ENCODE assay signal across 19 cellular contexts in genomic region chr11:100738701-100739100, GRCh38. TPM values are rescaled to one million over a fixed set of nuclear protein-coding genes. Genes with fewer than 3 reads are reported as not detected.
DNase-seq lines count a peak whose midpoint lies in the region; ATAC-seq, FAIRE-seq and TF ChIP-seq lines count a peak whose summit lies in the region.
"Had no signal": no experiment of that assay in that cellular context is flagged by ENCODE, and none has a peak within 500 bp of the region (broad histone marks: within the 10 kb centered on the region; RNA-seq: fewer than 3 reads in every experiment).

No MANE protein-coding gene starts in this region.

- H3K4me3 Mint-ChIP-seq in chondrocyte (ENCODE audit: unreplicated experiment), result no peak overlapping the region
- no peak overlapping the region for H3K4me3 Mint-ChIP-seq in mesothelial cell of epicardium
- H3K4me3 Mint-ChIP-seq: natural killer cell had no signal

- no peak for ATAC-seq in HG03378 (IDR thresholded peaks at IDR 0.05; ENCODE audit: unreplicated experiment)
- ATAC-seq: esophagus mucosa, natural killer cell had no signal

- H3K9me3 ChIP-seq in HUES6 (ENCODE audit: control insufficient read depth, insufficient read depth, low read depth, low read length) (no peaks in the 10 kb centered on the region), smooth muscle cell (replicated peaks; ENCODE audit: low read depth) (no peaks in the 10 kb centered on the region)

- H3K4me1 ChIP-seq in HUES6 (ENCODE audit: control insufficient read depth, insufficient read depth, low read length), result peaks cover 62% of the 10 kb centered on the region
- H3K4me1 ChIP-seq in smooth muscle cell (ENCODE audit: low read depth), result peaks cover 58% of the 10 kb centered on the region

- no peak for FAIRE-seq in HTR-8/SVneo (lab: Jason Lieb, UNC)
- FAIRE-seq: GM18507 had no signal

- H3K9me3 Mint-ChIP-seq in chondrocyte (ENCODE audit: low read depth) (peaks cover 4% of the 10 kb centered on the region), mesothelial cell of epicardium (peaks cover 12% of the 10 kb centered on the region)
- H3K9me3 Mint-ChIP-seq: natural killer cell had no signal

- H3K27me3 ChIP-seq in HUES6 (ENCODE audit: control insufficient read depth, insufficient read depth, low read length), result no peaks in the 10 kb centered on the region
- H3K27me3 ChIP-seq in smooth muscle cell (ENCODE audit: low read depth), result no peaks in the 10 kb centered on the region

- WGBS in smooth muscle cell (ENCODE audit: low lambda C conversion rate), result 63% methylated on average over 2 of the region's 2 CpGs

- H3K27ac Mint-ChIP-seq in chondrocyte (ENCODE audit: unreplicated experiment), result peak overlapping the region; percentile 90
- H3K27ac Mint-ChIP-seq in mesothelial cell of epicardium, result peak overlapping the region; percentile 72
- H3K27ac Mint-ChIP-seq: natural killer cell had no signal

- no peaks in the 10 kb centered on the region for H3K36me3 ChIP-seq in HUES6 (ENCODE audit: control insufficient read depth, insufficient read depth, low read length)
- H3K36me3 ChIP-seq in smooth muscle cell (ENCODE audit: low read depth), result no peaks in the 10 kb centered on the region

- no peak overlapping the region for H3K4me3 ChIP-seq in HUES6 (ENCODE audit: low read depth, low read length)
- no peak overlapping the region for H3K4me3 ChIP-seq in smooth muscle cell

- no peaks in the 10 kb centered on the region for H4K20me1 ChIP-seq in smooth muscle cell (ENCODE audit: low read depth)

- DNase-seq in chondrocyte (ENCODE audit: low spot score) (no peak), mesothelial cell of epicardium (ENCODE audit: low spot score in 2 of 2, unreplicated experiment in 2 of 2) (no peak), smooth muscle cell (lab: John Stamatoyannopoulos, UW; ENCODE audit: unreplicated experiment) (no peak), hippocampal formation (lab: John Stamatoyannopoulos, UW) (no peak), HTR-8/SVneo (ENCODE audit: insufficient read length, low spot score) (no peak)
- DNase-seq: activated CD4-positive, alpha-beta T cell treated with anti-CD3 and anti-CD28 coated beads, Interleukin-2, amount 50 U/mL, for 4 hours; activated gamma-delta T cell; amniotic stem cell; caudate nucleus; COR-L47; glutamatergic neuron; natural killer cell; NCI-H1105; NCI-H2107; NCI-H524 had no signal

- peak overlapping the region; percentile 78 for H3K4me2 ChIP-seq in smooth muscle cell

- H3K79me2 ChIP-seq in smooth muscle cell (ENCODE audit: low read depth), result peaks cover 64% of the 10 kb centered on the region

- no peak overlapping the region for H3K9ac ChIP-seq in HUES6 (ENCODE audit: low read length)
- H3K9ac ChIP-seq in smooth muscle cell (ENCODE audit: low read depth), result peak overlapping the region; percentile 42

- TF ChIP-seq CTCF in chondrocyte (IDR thresholded peaks at IDR 0.05) (no peak), mesothelial cell of epicardium (IDR thresholded peaks at IDR 0.05; ENCODE audit: unreplicated experiment) (no peak), smooth muscle cell (IDR thresholded peaks at IDR 0.05; ENCODE audit: borderline replicate concordance, insufficient read depth, poor library complexity, severe bottlenecking) (no peak)

- peak overlapping the region; percentile 60 for H3K27ac ChIP-seq in HUES6 (ENCODE audit: low read depth, low read length)
- peak overlapping the region; percentile 95 for H3K27ac ChIP-seq in smooth muscle cell (ENCODE audit: low read depth)

- no peak overlapping the region for H2AFZ ChIP-seq in smooth muscle cell (ENCODE audit: low read depth)

- H3K4me1 Mint-ChIP-seq in chondrocyte (ENCODE audit: low read depth) (peaks cover 53% of the 10 kb centered on the region), mesothelial cell of epicardium (peaks cover 45% of the 10 kb centered on the region)

- H3K27me3 Mint-ChIP-seq in chondrocyte (ENCODE audit: low read depth) (no peaks in the 10 kb centered on the region), mesothelial cell of epicardium (ENCODE audit: low read depth) (no peaks in the 10 kb centered on the region)

- H3F3A ChIP-seq in smooth muscle cell (ENCODE audit: low read depth), result peaks cover 20% of the 10 kb centered on the region

- H3K36me3 Mint-ChIP-seq in chondrocyte (ENCODE audit: low read depth) (no peaks in the 10 kb centered on the region), mesothelial cell of epicardium (peaks cover 7% of the 10 kb centered on the region)
- H3K36me3 Mint-ChIP-seq: natural killer cell had no signal

RNA-seq across cellular contexts. Expression of gene ARHGAP42, which starts 51.6 kb away (rescaled TPM):
- total RNA-seq in chondrocyte, result 15.0 to 16.1 TPM (median 15.1 TPM) in 3 replicates
- 19.4 to 21.3 TPM (median 20.2 TPM) in 3 replicates for total RNA-seq in mesothelial cell of epicardium
- 49.3 and 53.4 TPM in 2 replicates for total RNA-seq in smooth muscle cell
- polyA plus RNA-seq in smooth muscle cell, result 12.2 and 12.7 TPM in 2 replicates
